8 cellular contexts compared by ENCODE assay signal in genomic region chr14:67680121-67680602, GRCh38. TPM values are rescaled to one million over a fixed set of nuclear protein-coding genes. Genes with fewer than 3 reads are reported as not detected.
A peak's percentile ranks its signal among the peaks of the same experiment; 100 is the strongest.
DNase-seq lines count a peak whose midpoint lies in the region; ATAC-seq and TF ChIP-seq lines count a peak whose summit lies in the region.

No MANE protein-coding gene starts in this region.

- no peak for TF ChIP-seq POLR2A in transverse colon (IDR thresholded peaks at IDR 0.05)

- H3K36me3 ChIP-seq in fibroblast of lung (ENCODE audit: control insufficient read depth, insufficient read depth, low read length) (peaks cover 13% of the 10 kb centered on the region), transverse colon (peaks cover 0 to 12% (median 5%) of the 10 kb centered on the region in 4 donors)
- H3K36me3 ChIP-seq in effector memory CD4-positive, alpha-beta T cell (ENCODE audit: control insufficient read depth, insufficient read depth, low read length): peaks cover 18% of the 10 kb centered on the region

- in situ Hi-C loops in transverse colon (cut with MboI; ENCODE audit: low pct_ligation_motif_present in 1 of 4, low pct_unique_long_range_greater_than_20kb in 1 of 4, low sequenced_read_pairs in 3 of 4): no loop called here

- no peaks in the 10 kb centered on the region for H3K9me3 ChIP-seq in fibroblast of lung (ENCODE audit: control insufficient read depth, insufficient read depth, low read depth, low read length)
- H3K9me3 ChIP-seq in transverse colon: no peaks in the 10 kb centered on the region
- H3K9me3 ChIP-seq in effector memory CD4-positive, alpha-beta T cell (ENCODE audit: control insufficient read depth, low read length): no peaks in the 10 kb centered on the region

- no peak for TF ChIP-seq EP300 in transverse colon (IDR thresholded peaks at IDR 0.05; ENCODE audit: low read depth)

- H3K4me1 ChIP-seq in fibroblast of lung (ENCODE audit: control insufficient read depth, extremely low read depth, insufficient read depth, low read length) (no peaks in the 10 kb centered on the region), transverse colon (peaks cover 0 to 6% (median 3%) of the 10 kb centered on the region in 4 donors)
- peaks cover 2% of the 10 kb centered on the region for H3K4me1 ChIP-seq in effector memory CD4-positive, alpha-beta T cell (ENCODE audit: control insufficient read depth, insufficient read depth, low read length, poor library complexity, severe bottlenecking)

- no peaks in the 10 kb centered on the region for H4K20me1 ChIP-seq in fibroblast of lung (ENCODE audit: control insufficient read depth, extremely low read depth, insufficient read depth, low read length)

- no peak overlapping the region for H3K4me2 ChIP-seq in fibroblast of lung (ENCODE audit: extremely low read depth, insufficient read depth, low read length)

- no peak for TF ChIP-seq CTCF in fibroblast of lung (conservative IDR thresholded peaks at IDR 0.05 in 1 of 2, IDR thresholded peaks at IDR 0.05 in 1 of 2; ENCODE audit: low read depth in 1 of 2, low read length in 2 of 2)
- TF ChIP-seq CTCF in transverse colon (IDR thresholded peaks at IDR 0.05): no peak

- ATAC-seq in GM18502 (IDR thresholded peaks at IDR 0.05; ENCODE audit: poor library complexity, unreplicated experiment): peak; percentile 99
- peak; percentile 98 for ATAC-seq in GM21723 (IDR thresholded peaks at IDR 0.05; ENCODE audit: unreplicated experiment)

- DNase-seq in LHCN-M2 (ENCODE audit: low read depth) (peak; percentile 85), fibroblast of lung (ENCODE audit: low read depth in 2 of 2) (peak; percentile 78 to 88), NCI-H446 (lab: John Stamatoyannopoulos, UW) (no peak), transverse colon (no peak), DMS79 (lab: John Stamatoyannopoulos, UW) (no peak)
- no peak for DNase-seq in effector memory CD4-positive, alpha-beta T cell

- H3K9ac ChIP-seq in fibroblast of lung (ENCODE audit: insufficient read depth, low read length): no peak overlapping the region

- peaks cover 4% of the 10 kb centered on the region for H3K79me2 ChIP-seq in fibroblast of lung (ENCODE audit: control insufficient read depth, insufficient read depth, low read length)

- H2AFZ ChIP-seq in fibroblast of lung (ENCODE audit: low read length): no peak overlapping the region

- H3K4me3 ChIP-seq in fibroblast of lung (replicated peaks in 1 of 4; ENCODE audit: control extremely low read depth in 1 of 4, insufficient read depth in 1 of 4, low read depth in 3 of 4, low read length in 4 of 4) (no peak overlapping the region), transverse colon (no peak overlapping the region)
- H3K4me3 ChIP-seq in effector memory CD4-positive, alpha-beta T cell (ENCODE audit: insufficient read depth, low read depth, low read length, poor library complexity, severe bottlenecking): no peak overlapping the region

- 87 to 90% methylated on average over 2 to 3 of the region's 3 CpGs for WGBS in transverse colon (ENCODE audit: low coverage in 1 of 2), 2 donors

- intact Hi-C loops in transverse colon (cut with DNase I; ENCODE audit: low total_unique reads): no loop called here

- H3K27me3 ChIP-seq in fibroblast of lung (ENCODE audit: control insufficient read depth, insufficient read depth, low read length): no peaks in the 10 kb centered on the region
- H3K27me3 ChIP-seq in transverse colon: no peaks in the 10 kb centered on the region
- no peaks in the 10 kb centered on the region for H3K27me3 ChIP-seq in effector memory CD4-positive, alpha-beta T cell (replicated peaks; ENCODE audit: control insufficient read depth, insufficient read depth, low read length, poor library complexity, severe bottlenecking)

- H3K27ac ChIP-seq in fibroblast of lung (ENCODE audit: insufficient read depth, low read length): peak overlapping the region; percentile 51
- no peak overlapping the region for H3K27ac ChIP-seq in transverse colon
- H3K27ac ChIP-seq in effector memory CD4-positive, alpha-beta T cell (ENCODE audit: insufficient read depth, low read length, poor library complexity, severe bottlenecking): no peak overlapping the region

RNA-seq across cellular contexts. Expression of gene VTI1B, which starts 5.7 kb away (rescaled TPM):
- total RNA-seq in LHCN-M2 (2014; rRNA removed): 48.7 and 52.8 TPM in 2 replicates
- polyA plus RNA-seq in LHCN-M2 (2012): 121 TPM
- total RNA-seq in fibroblast of lung: 63.7 and 67.9 TPM in 2 replicates
- polyA plus RNA-seq in fibroblast of lung: 88.9 and 89.8 TPM in 2 replicates
- polyA plus RNA-seq in fibroblast of lung (2012): 144 and 146 TPM in 2 replicates
- polyA minus RNA-seq in fibroblast of lung (ENCODE audit: low replicate concordance): 38.3 and 104 TPM in 2 replicates
- 10 to 100 TPM; 59.5 to 74.8 (median 67.5) TPM for total RNA-seq in transverse colon

RNA-seq across cellular contexts. Expression of gene RDH11, which starts 15.4 kb away (rescaled TPM):
- total RNA-seq in LHCN-M2 (2014; rRNA removed) (69.7 and 78.0 TPM in 2 replicates), fibroblast of lung (96.8 and 174 TPM in 2 replicates), transverse colon (10 to 100 TPM; 30.8 to 53.9 (median 37.2) TPM)
- 32.8 TPM for polyA plus RNA-seq in LHCN-M2 (2012)
- polyA plus RNA-seq in fibroblast of lung: 135 and 151 TPM in 2 replicates
- 73.7 and 76.2 TPM in 2 replicates for polyA plus RNA-seq in fibroblast of lung (2012)
- polyA minus RNA-seq in fibroblast of lung (ENCODE audit: low replicate concordance): 75.4 and 93.1 TPM in 2 replicates

RNA-seq across cellular contexts. Expression of gene RDH12, which starts 21.5 kb away (rescaled TPM):
- total RNA-seq in LHCN-M2 (2014; rRNA removed) (not detected in 2 replicates), fibroblast of lung (not detected in 2 replicates), transverse colon (under 1 TPM in 1 of 4 donors, not detected in 3; 0.27 TPM)
- not detected for polyA plus RNA-seq in LHCN-M2 (2012)
- not detected in 2 replicates for polyA plus RNA-seq in fibroblast of lung
- polyA plus RNA-seq in fibroblast of lung (2012): not detected in 2 replicates
- polyA minus RNA-seq in fibroblast of lung (ENCODE audit: low replicate concordance): not detected in 2 replicates

Comparison
In these comparisons a context has a peak if more than half of its experiments do, and no peak if none do; other contexts are left out.
1. DNase-seq: peak in LHCN-M2 (single experiment) and fibroblast of lung (2 of 2); none in NCI-H446 (0 of 2), transverse colon (single experiment), DMS79 (single experiment) and effector memory CD4-positive, alpha-beta T cell (0 of 3).